Comparison of ENCODE assay signal across 3 cellular contexts in the genomic region with DNA sequence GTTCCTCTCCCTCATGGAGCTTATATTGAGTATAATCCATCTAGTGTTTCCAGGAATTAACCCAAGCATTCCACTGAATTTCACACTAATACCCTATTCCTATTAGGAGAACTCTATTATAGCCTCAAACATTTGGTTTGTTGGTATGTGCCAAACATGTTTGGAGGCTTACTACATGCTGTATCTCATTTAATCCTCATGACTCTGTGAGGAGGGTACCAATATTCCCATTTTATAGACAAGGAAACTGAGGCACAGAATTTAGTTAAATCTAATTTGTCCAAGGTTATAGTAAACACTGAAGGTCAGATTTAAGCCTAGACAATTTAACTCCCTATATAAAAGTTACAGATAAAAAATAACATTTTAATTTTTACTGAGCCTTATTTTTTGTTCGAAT.
TF ChIP-seq lines count a peak whose summit lies in the region.

No MANE protein-coding gene starts in this region.

TF ChIP-seq in HepG2, 621 proteins besides CTCF, POLR2A, EP300 and RAD21:
- TF ChIP-seq ZNF629 (CRISPR knock-in tag; conservative IDR thresholded peaks at IDR 0.05) (peak; percentile 76), TAF15 (IDR thresholded peaks at IDR 0.05; ENCODE audit: low read depth, low read length, poor library complexity, severe bottlenecking) (no peak)

TF ChIP-seq in WTC11, 78 proteins besides CTCF, POLR2A, EP300 and RAD21:
- no peak for TF ChIP-seq ZNF121 (CRISPR knock-in tag; IDR thresholded peaks at IDR 0.05)
- no peak for TF ChIP-seq ATF1 (CRISPR knock-in tag; IDR thresholded peaks at IDR 0.05)
- no peak for TF ChIP-seq SMAD3 (CRISPR knock-in tag; IDR thresholded peaks at IDR 0.05; ENCODE audit: borderline replicate concordance)
- no peak for TF ChIP-seq AR (CRISPR knock-in tag; IDR thresholded peaks at IDR 0.05)
- no peak for TF ChIP-seq GRHL2 (CRISPR knock-in tag; IDR thresholded peaks at IDR 0.05; ENCODE audit: insufficient replicate concordance, severe bottlenecking)
- no peak for TF ChIP-seq NR3C1 (CRISPR knock-in tag; conservative IDR thresholded peaks at IDR 0.05; ENCODE audit: low read depth)
- TF ChIP-seq SOX15 (CRISPR knock-in tag; IDR thresholded peaks at IDR 0.05), result no peak
- TF ChIP-seq ZNF138 (CRISPR knock-in tag; conservative IDR thresholded peaks at IDR 0.05), result no peak
- no peak for TF ChIP-seq HMGA2 (CRISPR knock-in tag; IDR thresholded peaks at IDR 0.05)
- no peak for TF ChIP-seq ZNF671 (CRISPR knock-in tag; IDR thresholded peaks at IDR 0.05)
- no peak for TF ChIP-seq CBFB (CRISPR knock-in tag; IDR thresholded peaks at IDR 0.05; ENCODE audit: low read depth)
- TF ChIP-seq, protein P1, sequence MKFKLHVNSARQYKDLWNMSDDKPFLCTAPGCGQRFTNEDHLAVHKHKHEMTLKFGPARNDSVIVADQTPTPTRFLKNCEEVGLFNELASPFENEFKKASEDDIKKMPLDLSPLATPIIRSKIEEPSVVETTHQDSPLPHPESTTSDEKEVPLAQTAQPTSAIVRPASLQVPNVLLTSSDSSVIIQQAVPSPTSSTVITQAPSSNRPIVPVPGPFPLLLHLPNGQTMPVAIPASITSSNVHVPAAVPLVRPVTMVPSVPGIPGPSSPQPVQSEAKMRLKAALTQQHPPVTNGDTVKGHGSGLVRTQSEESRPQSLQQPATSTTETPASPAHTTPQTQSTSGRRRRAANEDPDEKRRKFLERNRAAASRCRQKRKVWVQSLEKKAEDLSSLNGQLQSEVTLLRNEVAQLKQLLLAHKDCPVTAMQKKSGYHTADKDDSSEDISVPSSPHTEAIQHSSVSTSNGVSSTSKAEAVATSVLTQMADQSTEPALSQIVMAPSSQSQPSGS (CRISPR knock-in tag; IDR thresholded peaks at IDR 0.05; ENCODE audit: borderline replicate concordance, low read depth), result no peak
- no peak for TF ChIP-seq NR2C2 (CRISPR knock-in tag; IDR thresholded peaks at IDR 0.05)
- TF ChIP-seq, protein P2, sequence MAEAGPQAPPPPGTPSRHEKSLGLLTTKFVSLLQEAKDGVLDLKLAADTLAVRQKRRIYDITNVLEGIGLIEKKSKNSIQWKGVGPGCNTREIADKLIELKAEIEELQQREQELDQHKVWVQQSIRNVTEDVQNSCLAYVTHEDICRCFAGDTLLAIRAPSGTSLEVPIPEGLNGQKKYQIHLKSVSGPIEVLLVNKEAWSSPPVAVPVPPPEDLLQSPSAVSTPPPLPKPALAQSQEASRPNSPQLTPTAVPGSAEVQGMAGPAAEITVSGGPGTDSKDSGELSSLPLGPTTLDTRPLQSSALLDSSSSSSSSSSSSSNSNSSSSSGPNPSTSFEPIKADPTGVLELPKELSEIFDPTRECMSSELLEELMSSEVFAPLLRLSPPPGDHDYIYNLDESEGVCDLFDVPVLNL (CRISPR knock-in tag; IDR thresholded peaks at IDR 0.05; ENCODE audit: borderline replicate concordance, low read depth), result no peak
- TF ChIP-seq, protein P3, sequence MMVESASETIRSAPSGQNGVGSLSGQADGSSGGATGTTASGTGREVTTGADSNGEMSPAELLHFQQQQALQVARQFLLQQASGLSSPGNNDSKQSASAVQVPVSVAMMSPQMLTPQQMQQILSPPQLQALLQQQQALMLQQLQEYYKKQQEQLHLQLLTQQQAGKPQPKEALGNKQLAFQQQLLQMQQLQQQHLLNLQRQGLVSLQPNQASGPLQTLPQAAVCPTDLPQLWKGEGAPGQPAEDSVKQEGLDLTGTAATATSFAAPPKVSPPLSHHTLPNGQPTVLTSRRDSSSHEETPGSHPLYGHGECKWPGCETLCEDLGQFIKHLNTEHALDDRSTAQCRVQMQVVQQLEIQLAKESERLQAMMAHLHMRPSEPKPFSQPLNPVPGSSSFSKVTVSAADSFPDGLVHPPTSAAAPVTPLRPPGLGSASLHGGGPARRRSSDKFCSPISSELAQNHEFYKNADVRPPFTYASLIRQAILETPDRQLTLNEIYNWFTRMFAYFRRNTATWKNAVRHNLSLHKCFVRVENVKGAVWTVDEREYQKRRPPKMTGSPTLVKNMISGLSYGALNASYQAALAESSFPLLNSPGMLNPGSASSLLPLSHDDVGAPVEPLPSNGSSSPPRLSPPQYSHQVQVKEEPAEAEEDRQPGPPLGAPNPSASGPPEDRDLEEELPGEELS (CRISPR knock-in tag; IDR thresholded peaks at IDR 0.05), result no peak
- TF ChIP-seq FOXK1 (CRISPR knock-in tag; IDR thresholded peaks at IDR 0.05), result no peak
- TF ChIP-seq ELF4 (CRISPR knock-in tag; IDR thresholded peaks at IDR 0.05; ENCODE audit: low read depth), result no peak
TF ChIP-seq in WTC11: peak in this region for 0.

TF ChIP-seq in K562, 482 proteins besides CTCF, POLR2A, EP300 and RAD21:
- no peak for TF ChIP-seq RB1 (IDR thresholded peaks at IDR 0.05; ENCODE audit: low read depth)
- TF ChIP-seq BCOR (IDR thresholded peaks at IDR 0.05), result peak; percentile 62; the same call in 1 of the 2 replicates
- peak; percentile 77 for TF ChIP-seq RBM25 (IDR thresholded peaks at IDR 0.05; ENCODE audit: low read depth, low read length, severe bottlenecking)
- no peak for TF ChIP-seq ZZZ3 (IDR thresholded peaks at IDR 0.05)
- TF ChIP-seq LARP7 (IDR thresholded peaks at IDR 0.05), result no peak
- no peak for TF ChIP-seq ZNF764 (CRISPR knock-in tag; IDR thresholded peaks at IDR 0.05; ENCODE audit: low read depth)
- TF ChIP-seq TGIF2 (CRISPR knock-in tag; IDR thresholded peaks at IDR 0.05), result no peak
- no peak for TF ChIP-seq HMG20B (CRISPR knock-in tag; IDR thresholded peaks at IDR 0.05)
- peak; percentile 59; the same call in 1 of the 2 replicates for TF ChIP-seq ADNP (tag; IDR thresholded peaks at IDR 0.05)
- no peak for TF ChIP-seq MNT (conservative IDR thresholded peaks at IDR 0.05)
- TF ChIP-seq KDM1A (IDR thresholded peaks at IDR 0.05), result peak in 1 of 2 experiments; percentile 35; a peak in 1 of 4 replicates
- no peak for TF ChIP-seq ZNF146 (CRISPR knock-in tag; IDR thresholded peaks at IDR 0.05; ENCODE audit: unreplicated experiment)
